ENCODE assay signal across 8 cellular contexts in the genomic region with DNA sequence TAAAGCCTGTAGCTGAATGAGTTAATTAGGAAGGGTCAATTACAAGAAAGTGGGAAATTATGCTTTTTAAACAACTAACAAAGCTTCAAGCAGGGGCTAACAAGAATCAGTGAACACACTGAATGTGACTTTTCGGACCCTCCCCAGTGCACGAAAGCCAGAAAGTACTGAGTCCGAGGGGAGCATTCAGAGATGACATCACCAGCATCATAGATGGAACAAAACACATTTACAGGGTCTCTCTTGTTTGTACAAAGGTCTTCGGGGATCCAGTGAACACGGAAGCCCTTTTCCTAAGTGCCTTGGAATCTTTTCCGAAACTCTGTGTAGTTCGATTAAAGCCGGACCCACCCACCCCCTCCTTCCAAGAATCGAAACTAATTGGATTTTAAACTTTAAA. TPM values are rescaled to one million over a fixed set of nuclear protein-coding genes. Genes with fewer than 3 reads are reported as not detected.
DNase-seq lines count a peak whose midpoint lies in the region; ATAC-seq and TF ChIP-seq lines count a peak whose summit lies in the region.

No MANE protein-coding gene starts in this region.

- peak overlapping the region; percentile 36 for H2BK5ac ChIP-seq in trophoblast cell (ENCODE audit: low read depth, low read length, poor library complexity)

- DNase-seq in T-helper 1 cell (no peak), SJSA1 (ENCODE audit: low read depth in 1 of 2, low spot score in 2 of 2) (peak in 1 of 2 experiments; percentile 16), fibroblast of mammary gland (ENCODE audit: low read depth) (peak; percentile 38), trophoblast cell (peak in 1 of 2 donors; percentile 13), occipital lobe (lab: John Stamatoyannopoulos, UW) (no peak)
- DNase-seq in activated CD4-positive, alpha-beta T cell treated with anti-CD3 and anti-CD28 coated beads for 48 hours = no peak

- no peak overlapping the region for H2BK120ac ChIP-seq in trophoblast cell (ENCODE audit: insufficient read depth, low read length, poor library complexity)

- no peaks in the 10 kb centered on the region for H3K9me3 Mint-ChIP-seq in T-helper 1 cell treated with Interleukin-12 subunit alpha and Interleukin-12 subunit beta and Interleukin-4 antibody, amounts not matched to agents 30 μg/mL and 1 μg/mL, for 36 hours

- peak overlapping the region; percentile 74 for H3K4me2 ChIP-seq in trophoblast cell (ENCODE audit: low read length)

- peak overlapping the region; percentile 94 for H3K4me3 Mint-ChIP-seq in T-helper 1 cell treated with Interleukin-12 subunit alpha and Interleukin-12 subunit beta and Interleukin-4 antibody, amounts not matched to agents 30 μg/mL and 1 μg/mL, for 36 hours

- H2AFZ ChIP-seq in trophoblast cell (ENCODE audit: insufficient read depth, low read length, poor library complexity) = peak overlapping the region; percentile 61

- TF ChIP-seq CTCF in fibroblast of mammary gland (conservative IDR thresholded peaks at IDR 0.05; ENCODE audit: control insufficient read depth, insufficient read depth, low read depth, low read length) = no peak

- ATAC-seq in GM18858 (IDR thresholded peaks at IDR 0.05; ENCODE audit: unreplicated experiment) = no peak

- H3K27ac Mint-ChIP-seq in T-helper 1 cell treated with Interleukin-12 subunit alpha and Interleukin-12 subunit beta and Interleukin-4 antibody, amounts not matched to agents 30 μg/mL and 1 μg/mL, for 36 hours = peak overlapping the region; percentile 98

- no peak overlapping the region for H3K18ac ChIP-seq in trophoblast cell (ENCODE audit: low read length)

- H3K23ac ChIP-seq in trophoblast cell (ENCODE audit: low read length) = no peak overlapping the region

- H2BK12ac ChIP-seq in trophoblast cell (ENCODE audit: low read length) = no peak overlapping the region

- H4K12ac ChIP-seq in trophoblast cell (ENCODE audit: low read depth, low read length) = peak overlapping the region; percentile 48

- peaks cover 7% of the 10 kb centered on the region for H3K4me1 ChIP-seq in SJSA1 (replicated peaks)
- no peaks in the 10 kb centered on the region for H3K4me1 ChIP-seq in trophoblast cell (ENCODE audit: control insufficient read depth in 1 of 2, insufficient read depth in 2 of 2, low read length in 2 of 2)

- peak overlapping the region; percentile 43 for H4K8ac ChIP-seq in trophoblast cell (ENCODE audit: low read depth, low read length)

- H3K4me1 Mint-ChIP-seq in T-helper 1 cell treated with Interleukin-12 subunit alpha and Interleukin-12 subunit beta and Interleukin-4 antibody, amounts not matched to agents 30 μg/mL and 1 μg/mL, for 36 hours (ENCODE audit: low read depth) = peaks cover 27% of the 10 kb centered on the region

- peak overlapping the region; percentile 42 for H4K91ac ChIP-seq in trophoblast cell (ENCODE audit: low read depth, low read length)

- H3K27me3 ChIP-seq in SJSA1 (replicated peaks) (no peaks in the 10 kb centered on the region), trophoblast cell (ENCODE audit: insufficient read depth, low read length) (no peaks in the 10 kb centered on the region)

- peak overlapping the region; percentile 67 for H3K14ac ChIP-seq in trophoblast cell (ENCODE audit: low read length)

- H3K36me3 Mint-ChIP-seq in T-helper 1 cell treated with Interleukin-12 subunit alpha and Interleukin-12 subunit beta and Interleukin-4 antibody, amounts not matched to agents 30 μg/mL and 1 μg/mL, for 36 hours (ENCODE audit: low read depth) = peaks cover 19% of the 10 kb centered on the region

- no peaks in the 10 kb centered on the region for H3K27me3 Mint-ChIP-seq in T-helper 1 cell treated with Interleukin-12 subunit alpha and Interleukin-12 subunit beta and Interleukin-4 antibody, amounts not matched to agents 30 μg/mL and 1 μg/mL, for 36 hours (ENCODE audit: low read depth)

- WGBS in trophoblast cell (ENCODE audit: extremely low coverage, insufficient coverage, insufficient read length) = no CpG with 5 or more reads among the region's 9 CpGs

- peak overlapping the region; percentile 77 for H3K9ac ChIP-seq in trophoblast cell (ENCODE audit: low read length)

- H3K79me2 ChIP-seq in trophoblast cell (ENCODE audit: control insufficient read depth, insufficient read depth, low read length, poor library complexity) = peaks cover 9% of the 10 kb centered on the region

- H3K9me3 ChIP-seq in SJSA1 (replicated peaks) = no peaks in the 10 kb centered on the region
- H3K9me3 ChIP-seq in trophoblast cell (ENCODE audit: insufficient read depth, low read depth, low read length) = no peaks in the 10 kb centered on the region

- peaks cover 13% of the 10 kb centered on the region for H3K79me1 ChIP-seq in trophoblast cell (ENCODE audit: low read length)

- H2AK5ac ChIP-seq in trophoblast cell (ENCODE audit: low read length) = peak overlapping the region; percentile 25

- H3K4ac ChIP-seq in trophoblast cell (ENCODE audit: low read depth, low read length) = peak overlapping the region; percentile 98

- peak overlapping the region; percentile 79 for H3K27ac ChIP-seq in SJSA1
- H3K27ac ChIP-seq in trophoblast cell (ENCODE audit: low read depth, low read length) = no peak overlapping the region

- peaks cover 20% of the 10 kb centered on the region for H3K36me3 ChIP-seq in SJSA1
- peaks cover 6% of the 10 kb centered on the region in 2 experiments for H3K36me3 ChIP-seq in trophoblast cell (ENCODE audit: control insufficient read depth in 1 of 2, insufficient read depth in 2 of 2, low read length in 2 of 2)

- H3K4me3 ChIP-seq in SJSA1 = peak overlapping the region; percentile 68
- peak overlapping the region; percentile 97 for H3K4me3 ChIP-seq in fibroblast of mammary gland (ENCODE audit: control insufficient read depth, low read depth, low read length)
- H3K4me3 ChIP-seq in trophoblast cell (ENCODE audit: low read depth, low read length) = peak overlapping the region; percentile 96

RNA-seq across cellular contexts. Expression of a gene that starts 0.8 kb away (rescaled TPM):
- 15.2 and 15.5 TPM in 2 replicates for total RNA-seq in SJSA1 (2014; rRNA removed; shearing (Covaris generic))
- 29.7 and 30.9 TPM in 2 replicates for polyA plus RNA-seq in trophoblast cell (2013)
- 12.9 TPM for total RNA-seq in occipital lobe
